In genomic region chr10:72356987-72357386, GRCh38 we compare ENCODE assay signal across 24 cellular contexts.
"Had no signal": no experiment of that assay in that cellular context is flagged by ENCODE, and none has a peak within 500 bp of the region (broad histone marks: within the 10 kb centered on the region; RNA-seq: fewer than 3 reads in every experiment).

No MANE protein-coding gene starts in this region.

- H3K4me3 ChIP-seq: MG63, PC-9, Peyer's patch, SJCRH30 had no signal

- H3K4me1 ChIP-seq: SJCRH30 had no signal

- H3K9me3 ChIP-seq: MG63, Peyer's patch, SJCRH30 had no signal

- DNase-seq: Karpas-422, KG1, MG63, NCI-H1092, NCI-H1105 treated with DMSO at 0.1 percent for 48 hours, NCI-H1417 treated with DMSO at 0.1 percent for 48 hours, NCI-H146, NCI-H1694 treated with DMSO at 0.1 percent for 48 hours, NCI-H1930, NCI-H2081, NCI-H2107, NCI-H226, NCI-H446, NCI-H510A, NCI-H524 treated with DMSO at 0.1 percent for 48 hours, NCI-H69, NCI-H774, PC-9, Peyer's patch, SHP77 treated with DMSO at 0.1 percent for 48 hours, SJCRH30 had no signal

- H3K27me3 ChIP-seq: MG63, Peyer's patch, SJCRH30 had no signal

- ATAC-seq: Right ventricle myocardium inferior, SK-N-SH treated with all-trans-retinoic acid at 6 μM for 48 hours had no signal

- H3K27ac ChIP-seq: HL-60, PC-9, Peyer's patch, SJCRH30 had no signal

- H3K36me3 ChIP-seq: Peyer's patch, SJCRH30 had no signal
